ENCODE assay signal across 20 cellular contexts in genomic region chr2:70991142-70991541, GRCh38. TPM values are rescaled to one million over a fixed set of nuclear protein-coding genes. Genes with fewer than 3 reads are reported as not detected.
DNase-seq lines count a peak whose midpoint lies in the region; ATAC-seq and TF ChIP-seq lines count a peak whose summit lies in the region.
"Had no signal": no experiment of that assay in that cellular context is flagged by ENCODE, and none has a peak within 500 bp of the region (broad histone marks: within the 10 kb centered on the region; RNA-seq: fewer than 3 reads in every experiment).

No MANE protein-coding gene starts in this region.

- CTCF ChIA-PET in MCF 10A (lab: Yijun Ruan, JAX) = interaction anchor here (0.7 to 0.8 kb wide), 3 partner anchors 9 to 10 kb away, joined by 3 read pairs; no protein-coding TSS in a partner anchor

- peaks cover 27% of the 10 kb centered on the region for H4K20me1 ChIP-seq in Loucy (ENCODE audit: insufficient read depth, low read length, poor library complexity, severe bottlenecking)

- H3K9ac ChIP-seq in Loucy (ENCODE audit: low read depth, low read length, poor library complexity, severe bottlenecking) = peak overlapping the region; percentile 24

- no peak overlapping the region for H3K4me3 Mint-ChIP-seq in MCF 10A (ENCODE audit: unreplicated experiment)
- peak overlapping the region; percentile 28 for H3K4me3 Mint-ChIP-seq in type B pancreatic cell
- H3K4me3 Mint-ChIP-seq: CD14-positive monocyte had no signal

- H3K9me2 ChIP-seq in Loucy (replicated peaks; ENCODE audit: low read depth, low read length) = no peaks in the 10 kb centered on the region

- peak overlapping the region; percentile 49 for H3K4me2 ChIP-seq in Loucy (ENCODE audit: low read depth, low read length, poor library complexity, severe bottlenecking)

- no peak overlapping the region for H2AFZ ChIP-seq in Loucy (ENCODE audit: low read length)

- TF ChIP-seq CTCF in MCF 10A (IDR thresholded peaks at IDR 0.05; ENCODE audit: unreplicated experiment) (no peak), breast epithelium (IDR thresholded peaks at IDR 0.05) (no peak), Loucy (conservative IDR thresholded peaks at IDR 0.05; ENCODE audit: low read length) (no peak), lower leg skin (IDR thresholded peaks at IDR 0.05) (no peak), type B pancreatic cell (conservative IDR thresholded peaks at IDR 0.05) (no peak)

- peaks cover 18% of the 10 kb centered on the region for H3K4me1 Mint-ChIP-seq in MCF 10A (ENCODE audit: insufficient read depth, unreplicated experiment)
- peaks cover 23% of the 10 kb centered on the region for H3K4me1 Mint-ChIP-seq in type B pancreatic cell (ENCODE audit: unreplicated experiment)

- in situ Hi-C loops in G401 (cut with HindIII; ENCODE audit: low sequenced_read_pairs) = no loop called here

- WGBS in lower leg skin, 2 donors = 89 to 94% methylated on average over 5 of the region's 5 CpGs

- H3K36me3 Mint-ChIP-seq in MCF 10A (ENCODE audit: insufficient read depth, unreplicated experiment) = peaks cover 43% of the 10 kb centered on the region
- H3K36me3 Mint-ChIP-seq in type B pancreatic cell = peaks cover 10% of the 10 kb centered on the region

- DNase-seq in MCF 10A (ENCODE audit: unreplicated experiment) (no peak), breast epithelium (ENCODE audit: low spot score in 2 of 2) (no peak), lower leg skin (ENCODE audit: low spot score in 2 of 2) (peak; percentile 7 to 70), type B pancreatic cell (ENCODE audit: extremely low spot score, unreplicated experiment) (peak; percentile 34), kidney glomerular epithelial cell (lab: John Stamatoyannopoulos, UW) (no peak), G401 (ENCODE audit: low spot score) (no peak)
- DNase-seq: AML-193, Caco-2, DMS153, NCI-H1048, NCI-H146, NCI-H2081, NCI-H82, Peyer's patch, Right ventricle myocardium superior had no signal

- H3K9me3 ChIP-seq in breast epithelium (no peaks in the 10 kb centered on the region), Loucy (ENCODE audit: insufficient read depth, low read depth, low read length) (no peaks in the 10 kb centered on the region)
- H3K9me3 ChIP-seq: Caco-2, Peyer's patch had no signal

- no peak overlapping the region for H3K4me3 ChIP-seq in breast epithelium
- H3K4me3 ChIP-seq in Loucy (ENCODE audit: low read length, poor library complexity, severe bottlenecking) = peak overlapping the region; percentile 13
- H3K4me3 ChIP-seq in lower leg skin (ENCODE audit: low read depth, poor library complexity, severe bottlenecking) = no peak overlapping the region
- H3K4me3 ChIP-seq: Peyer's patch had no signal

- H3F3A ChIP-seq in Loucy (ENCODE audit: low read depth) = no peaks in the 10 kb centered on the region

- H3K9me3 Mint-ChIP-seq in MCF 10A (ENCODE audit: unreplicated experiment) (no peaks in the 10 kb centered on the region), type B pancreatic cell (no peaks in the 10 kb centered on the region)

- intact Hi-C loops in MCF 10A (cut with micrococcal nuclease) = no loop called here
- intact Hi-C loops in breast epithelium (cut with DNase I; ENCODE audit: low total_unique reads) = no loop called here
- intact Hi-C loops in lower leg skin (cut with DNase I; ENCODE audit: low total_unique reads) = no loop called here

- BruUV-seq in MCF 10A (replicated peaks; lab: Mats Ljungman, UMichigan) = no TSS peak

- ATAC-seq in GM18511 (IDR thresholded peaks at IDR 0.05; ENCODE audit: unreplicated experiment) = no peak

- H3K79me2 ChIP-seq in Loucy (ENCODE audit: insufficient read depth, low read length) = peaks cover 45% of the 10 kb centered on the region

- no peaks in the 10 kb centered on the region for H3K36me3 ChIP-seq in breast epithelium
- peaks cover 50% of the 10 kb centered on the region for H3K36me3 ChIP-seq in Loucy (ENCODE audit: insufficient read depth, low read length)

- H3K27me3 Mint-ChIP-seq in MCF 10A (ENCODE audit: insufficient read depth, unreplicated experiment) (no peaks in the 10 kb centered on the region), type B pancreatic cell (peaks cover 6% of the 10 kb centered on the region)

- H3K27ac Mint-ChIP-seq in MCF 10A (ENCODE audit: low read depth, unreplicated experiment) = peak overlapping the region; percentile 18
- no peak overlapping the region for H3K27ac Mint-ChIP-seq in type B pancreatic cell

- H3K27ac ChIP-seq in breast epithelium = no peak overlapping the region
- H3K27ac ChIP-seq: Peyer's patch had no signal

- H3K4me1 ChIP-seq in breast epithelium (peaks cover 2 to 9% of the 10 kb centered on the region in 2 donors), Loucy (ENCODE audit: insufficient read depth, low read length, poor library complexity, severe bottlenecking) (peaks cover 32% of the 10 kb centered on the region)

- POLR2A ChIA-PET in MCF 10A (lab: Yijun Ruan, JAX) = no interaction called here

- no peaks in the 10 kb centered on the region for H3K27me3 ChIP-seq in breast epithelium
- H3K27me3 ChIP-seq in Loucy (ENCODE audit: insufficient read depth, low read length, poor library complexity, severe bottlenecking) = no peaks in the 10 kb centered on the region
- H3K27me3 ChIP-seq: Peyer's patch had no signal

- TF ChIP-seq POLR2A in breast epithelium (IDR thresholded peaks at IDR 0.05) (no peak), lower leg skin (IDR thresholded peaks at IDR 0.05) (no peak)

RNA-seq across cellular contexts. Expression of gene TEX261, which starts 3.5 kb away (rescaled TPM):
- total RNA-seq in MCF 10A (2022) = 52.3 and 63.2 TPM in 2 replicates
- 10 to 100 TPM; 39.5 to 48.8 (median 40.0) TPM for total RNA-seq in breast epithelium
- total RNA-seq in lower leg skin = 10 to 100 TPM; 12.5 to 24.9 (median 20.7) TPM
- total RNA-seq in type B pancreatic cell (ENCODE audit: low replicate concordance) = 46.1 and 50.0 TPM in 2 replicates
- 26.5 and 33.4 TPM in 2 replicates for total RNA-seq in G401 (2014; rRNA removed; shearing (Covaris generic))

RNA-seq across cellular contexts. Expression of gene ANKRD53, which starts 12.7 kb away (rescaled TPM):
- total RNA-seq in MCF 10A (2022) = not detected in 2 replicates
- 1 to 10 TPM; 2.8 to 4.9 (median 3.2) TPM for total RNA-seq in breast epithelium
- 1 to 10 TPM in 1 of 4 donors, under 1 TPM in 2, not detected in 1; 0.27 to 1.3 (median 0.84) TPM for total RNA-seq in lower leg skin
- 0.55 and 0.72 TPM in 2 replicates for total RNA-seq in type B pancreatic cell (ENCODE audit: low replicate concordance)
- 0.54 TPM in 1 of 2 replicates, not detected in the other for total RNA-seq in G401 (2014; rRNA removed; shearing (Covaris generic))
- total RNA-seq: NCI-H460 had no signal

RNA-seq across cellular contexts. Expression of gene ATP6V1B1, which starts 55.4 kb away (rescaled TPM):
- not detected in 2 replicates for total RNA-seq in MCF 10A (2022)
- 10 to 100 TPM in 1 of 3 donors, 1 to 10 TPM in 2; 1.8 to 38.2 (median 4.6) TPM for total RNA-seq in breast epithelium
- 100 to 1,000 TPM in 1 of 4 donors, 10 to 100 TPM in 2, 1 to 10 TPM in 1; 7.3 to 110 (median 55.0) TPM for total RNA-seq in lower leg skin
- 6.3 and 8.6 TPM in 2 replicates for total RNA-seq in type B pancreatic cell (ENCODE audit: low replicate concordance)
- total RNA-seq in G401 (2014; rRNA removed; shearing (Covaris generic)) = 1.1 TPM in 1 of 2 replicates, not detected in the other
- total RNA-seq: H1 had no signal

Comparison
In these comparisons a context has a peak if more than half of its experiments do, and no peak if none do; other contexts are left out.
1. DNase-seq: peak in lower leg skin (2 of 2) and type B pancreatic cell (single experiment); none in MCF 10A (single experiment), breast epithelium (0 of 2), kidney glomerular epithelial cell (single experiment) and G401 (single experiment).